Comparison of ENCODE assay signal across 8 cellular contexts in genomic region chr10:15719899-15720634, GRCh38. TPM values are rescaled to one million over a fixed set of nuclear protein-coding genes. Genes with fewer than 3 reads are reported as not detected.
DNase-seq lines count a peak whose midpoint lies in the region; ATAC-seq and TF ChIP-seq lines count a peak whose summit lies in the region.

TSS of gene ITGA8 (minus strand) at chr10:15719922. CDS start at chr10:15719771, 151 bp downstream.

- H3K27ac ChIP-seq in 22Rv1, result no peak within 1 kb of the TSS
- peak within 1 kb of the TSS; percentile 79; the same call in 1 of the 2 replicates for H3K27ac ChIP-seq in HEK293 (ENCODE audit: extremely low read depth, low read depth, low read length)
- no peak within 1 kb of the TSS for H3K27ac ChIP-seq in right lobe of liver

- peak; percentile 32 to 83 (median 66) for ATAC-seq in right lobe of liver
- ATAC-seq in stimulated activated memory B cell treated with anti-CD40 and anti-IgM and Interleukin-4, amounts not matched to agents 10 μg/mL and 1 μg/mL and 100 μg/mL, for 72 hours, result no peak
- ATAC-seq in GM18858 (IDR thresholded peaks at IDR 0.05; ENCODE audit: unreplicated experiment), result no peak
- no peak for ATAC-seq in HG02588 (IDR thresholded peaks at IDR 0.05; ENCODE audit: unreplicated experiment)

- POLR2A ChIA-PET in HEK293 (lab: Yijun Ruan, JAX), result interaction anchor here (0.7 kb wide), 1 partner anchor 136 kb away, joined by 3 read pairs; no protein-coding TSS in a partner anchor

- H3K4me3 ChIP-seq in HEK293 (ENCODE audit: low read depth, low read length) (peak within 1 kb of the TSS; percentile 47), right lobe of liver (peak within 1 kb of the TSS; percentile 25 to 41 (median 30))

- H3K4me3 Mint-ChIP-seq in chondrocyte (ENCODE audit: unreplicated experiment), result peak within 1 kb of the TSS; percentile 84
- no peak within 1 kb of the TSS for H3K4me3 Mint-ChIP-seq in stimulated activated memory B cell treated with anti-CD40 and anti-IgM and Interleukin-4, amounts not matched to agents 10 μg/mL and 1 μg/mL and 100 μg/mL, for 72 hours

- no peak for DNase-seq in chondrocyte (ENCODE audit: low spot score)
- peak in 1 of 3 donors; percentile 49 for DNase-seq in right lobe of liver
- no peak for DNase-seq in stimulated activated CD4-positive, alpha-beta T cell treated with anti-CD3 and anti-CD28 coated beads, Interleukin-1b, Interleukin-23, amount 100 ng/mL, for 48 hours

- peak; percentile 75 for TF ChIP-seq CTCF in 22Rv1 (IDR thresholded peaks at IDR 0.05)
- peak; percentile 90 for TF ChIP-seq CTCF in HEK293 (tag by site-specific recombination; IDR thresholded peaks at IDR 0.05)
- peak; percentile 88 for TF ChIP-seq CTCF in chondrocyte (IDR thresholded peaks at IDR 0.05)
- TF ChIP-seq CTCF in right lobe of liver (IDR thresholded peaks at IDR 0.05), result peak in 3 of 4 donors; percentile 6 to 29 (median 24)

- H3K36me3 ChIP-seq in HEK293 (ENCODE audit: control insufficient read depth in 2 of 2, insufficient read depth in 1 of 2, low read length in 2 of 2) (no peaks in the 10 kb centered on the region), right lobe of liver (no peaks in the 10 kb centered on the region)

- no peak within 1 kb of the TSS for H3K27ac Mint-ChIP-seq in chondrocyte (ENCODE audit: unreplicated experiment)
- H3K27ac Mint-ChIP-seq in stimulated activated memory B cell treated with anti-CD40 and anti-IgM and Interleukin-4, amounts not matched to agents 10 μg/mL and 1 μg/mL and 100 μg/mL, for 72 hours, result no peak within 1 kb of the TSS

- peaks cover 9% of the 10 kb centered on the region for H3K27me3 Mint-ChIP-seq in chondrocyte (ENCODE audit: low read depth)
- peaks cover 49% of the 10 kb centered on the region for H3K27me3 Mint-ChIP-seq in stimulated activated memory B cell treated with anti-CD40 and anti-IgM and Interleukin-4, amounts not matched to agents 10 μg/mL and 1 μg/mL and 100 μg/mL, for 72 hours

- peaks cover 42% of the 10 kb centered on the region for H3K4me1 Mint-ChIP-seq in chondrocyte (ENCODE audit: low read depth)
- H3K4me1 Mint-ChIP-seq in stimulated activated memory B cell treated with anti-CD40 and anti-IgM and Interleukin-4, amounts not matched to agents 10 μg/mL and 1 μg/mL and 100 μg/mL, for 72 hours, result no peaks in the 10 kb centered on the region

- no peak for TF ChIP-seq POLR2A in right lobe of liver (IDR thresholded peaks at IDR 0.05)

- no peaks in the 10 kb centered on the region for H3K9me3 Mint-ChIP-seq in chondrocyte (ENCODE audit: low read depth)
- no peaks in the 10 kb centered on the region for H3K9me3 Mint-ChIP-seq in stimulated activated memory B cell treated with anti-CD40 and anti-IgM and Interleukin-4, amounts not matched to agents 10 μg/mL and 1 μg/mL and 100 μg/mL, for 72 hours

- CTCF ChIA-PET in HEK293 (lab: Yijun Ruan, JAX), result interaction anchor here (0.5 to 13.2 kb wide), 35 partner anchors 8 to 929 kb away, joined by 3 to 178 read pairs (median 4); no protein-coding TSS in a partner anchor

- H3K4me1 ChIP-seq in HEK293 (ENCODE audit: control insufficient read depth, insufficient read depth, low read length) (peaks cover 19% of the 10 kb centered on the region), right lobe of liver (no peaks in the 10 kb centered on the region)

- H3K36me3 Mint-ChIP-seq in chondrocyte (ENCODE audit: low read depth), result no peaks in the 10 kb centered on the region
- H3K36me3 Mint-ChIP-seq in stimulated activated memory B cell treated with anti-CD40 and anti-IgM and Interleukin-4, amounts not matched to agents 10 μg/mL and 1 μg/mL and 100 μg/mL, for 72 hours, result no peaks in the 10 kb centered on the region

- peaks cover 0 to 10% of the 10 kb centered on the region in 2 donors for H3K27me3 ChIP-seq in right lobe of liver

- intact Hi-C loops in right lobe of liver (cut with DNase I), result loop anchor here (5.0 to 10.0 kb wide), 2 partner anchors 285 to 288 kb away; no protein-coding TSS in a partner anchor

- 26% methylated on average over 8 of the region's 33 CpGs for WGBS in right lobe of liver (ENCODE audit: insufficient coverage, low coverage, low lambda C conversion rate, missing lambda C conversion rate)

- no peaks in the 10 kb centered on the region for H3K9me3 ChIP-seq in HEK293 (ENCODE audit: control insufficient read depth, insufficient read depth, low read depth, low read length)
- H3K9me3 ChIP-seq in right lobe of liver, result no peaks in the 10 kb centered on the region

TF ChIP-seq in HEK293, 187 proteins besides CTCF, POLR2A, EP300 and RAD21 (continues in another document):
- TF ChIP-seq ZNF600 (tag by site-specific recombination; IDR thresholded peaks at IDR 0.05) (peak; percentile 18; the same call in 1 of the 2 replicates), ZNF701 (tag by site-specific recombination; IDR thresholded peaks at IDR 0.05) (no peak), PRDM6 (tag by site-specific recombination; IDR thresholded peaks at IDR 0.05) (0 out of 2 replicates have a peak, but pooled peaks have one; percentile 13), GLIS1 (tag by site-specific recombination; IDR thresholded peaks at IDR 0.05) (peak; percentile 69), ZNF394 (tag by site-specific recombination; IDR thresholded peaks at IDR 0.05; ENCODE audit: borderline replicate concordance) (peak; percentile 22; the same call in 1 of the 2 replicates), ZEB2 (tag by site-specific recombination; IDR thresholded peaks at IDR 0.05) (peak; percentile 64; the same call in 1 of the 2 replicates), SP7 (tag by site-specific recombination; IDR thresholded peaks at IDR 0.05) (0 out of 2 replicates have a peak, but pooled peaks have one; percentile 19), ZNF398 (tag by site-specific recombination; IDR thresholded peaks at IDR 0.05) (0 out of 2 replicates have a peak, but pooled peaks have one; percentile 40), ZNF660 (tag by site-specific recombination; IDR thresholded peaks at IDR 0.05) (peak; percentile 70; the same call in 1 of the 2 replicates), ZNF513 (tag by site-specific recombination; IDR thresholded peaks at IDR 0.05) (peak; percentile 38; the same call in 1 of the 2 replicates), ZNF843 (tag by site-specific recombination; IDR thresholded peaks at IDR 0.05) (0 out of 2 replicates have a peak, but pooled peaks have one; percentile 22)
- TF ChIP-seq, protein P1, sequence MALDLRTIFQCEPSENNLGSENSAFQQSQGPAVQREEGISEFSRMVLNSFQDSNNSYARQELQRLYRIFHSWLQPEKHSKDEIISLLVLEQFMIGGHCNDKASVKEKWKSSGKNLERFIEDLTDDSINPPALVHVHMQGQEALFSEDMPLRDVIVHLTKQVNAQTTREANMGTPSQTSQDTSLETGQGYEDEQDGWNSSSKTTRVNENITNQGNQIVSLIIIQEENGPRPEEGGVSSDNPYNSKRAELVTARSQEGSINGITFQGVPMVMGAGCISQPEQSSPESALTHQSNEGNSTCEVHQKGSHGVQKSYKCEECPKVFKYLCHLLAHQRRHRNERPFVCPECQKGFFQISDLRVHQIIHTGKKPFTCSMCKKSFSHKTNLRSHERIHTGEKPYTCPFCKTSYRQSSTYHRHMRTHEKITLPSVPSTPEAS (tag by site-specific recombination; IDR thresholded peaks at IDR 0.05), result peak; percentile 91

RNA-seq across cellular contexts. Expression of gene ITGA8, which starts in this region (rescaled TPM):
- 2.2 to 5.9 TPM (median 5.6 TPM) in 3 replicates for total RNA-seq in chondrocyte
- total RNA-seq in right lobe of liver, result under 1 TPM; 0.18 to 0.80 (median 0.36) TPM

Comparison
In these comparisons a context has a peak if more than half of its experiments do, and no peak if none do; other contexts are left out.
1. Peak in ATAC-seq and H3K4me3 ChIP-seq in right lobe of liver; RNA of the gene not detected or under 1 TPM.
2. CTCF ChIP-seq: peak in every context shown above with its lines; median percentile 90 in HEK293; 88 in chondrocyte; 75 in 22Rv1; 24 in right lobe of liver.